Comparison of ENCODE assay signal across 1 cellular context in the genomic region with DNA sequence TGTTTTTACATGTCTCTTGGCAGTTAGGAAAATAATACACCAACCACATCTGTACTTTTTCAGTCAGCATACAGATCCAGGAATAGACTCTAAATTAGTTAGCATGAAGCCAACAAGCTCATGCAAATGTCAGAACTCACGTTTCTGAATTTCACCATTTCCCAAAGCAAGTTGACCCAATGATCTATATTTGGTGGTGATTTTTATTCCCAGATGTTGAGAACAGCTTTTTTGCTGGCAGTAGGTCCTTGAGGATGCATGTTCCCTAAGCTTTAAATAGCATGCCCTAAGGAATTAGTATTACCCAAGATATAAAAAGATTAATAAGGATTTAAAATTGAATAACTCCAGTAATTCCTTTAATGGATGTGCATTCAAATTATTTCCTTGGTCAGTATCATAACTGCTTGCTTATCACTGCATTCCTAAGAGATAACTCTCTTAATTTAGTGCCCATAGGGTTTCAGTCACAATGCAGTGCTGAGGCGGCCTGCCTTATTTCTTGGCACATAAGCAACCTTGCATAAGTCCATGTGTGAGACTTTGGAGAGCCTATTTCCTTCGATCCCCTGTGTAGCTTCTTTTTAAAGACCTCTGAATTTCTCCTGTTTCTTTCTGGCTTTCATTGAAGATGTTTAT.
TF ChIP-seq lines count a peak whose summit lies in the region.

No MANE protein-coding gene starts in this region.

TF ChIP-seq in GM12891, 5 proteins besides CTCF, POLR2A, EP300 and RAD21 (continued from another document):
- TF ChIP-seq POU2F2 (IDR thresholded peaks at IDR 0.05; ENCODE audit: low read depth, low read length) (no peak), POLR2AphosphoS5 (IDR thresholded peaks at IDR 0.05; ENCODE audit: low read depth, low read length) (no peak)
TF ChIP-seq in GM12891: peak in this region for 0.
